In genomic region chr20:25197870-25198190, GRCh38 we compare ENCODE assay signal across 3 cellular contexts.
TF ChIP-seq lines count a peak whose summit lies in the region.

No MANE protein-coding gene starts in this region.

TF ChIP-seq in IMR-90, 13 proteins besides CTCF, POLR2A, EP300 and RAD21:
- TF ChIP-seq CHD1 (IDR thresholded peaks at IDR 0.05; ENCODE audit: low read depth, low read length) (no peak), FOS (IDR thresholded peaks at IDR 0.05; ENCODE audit: low read depth, low read length) (no peak), RFX5 (IDR thresholded peaks at IDR 0.05; ENCODE audit: low read depth, low read length) (no peak)

TF ChIP-seq in GM12878, 131 proteins besides CTCF, POLR2A, EP300 and RAD21:
- TF ChIP-seq SIX5 (IDR thresholded peaks at IDR 0.05; ENCODE audit: low read depth, low read length, severe bottlenecking) (no peak), SPI1 (IDR thresholded peaks at IDR 0.05; ENCODE audit: borderline replicate concordance, insufficient read depth, low read depth, low read length) (no peak), MEF2A (IDR thresholded peaks at IDR 0.05; ENCODE audit: insufficient read depth, low read depth, low read length) (no peak), ZZZ3 (IDR thresholded peaks at IDR 0.05; ENCODE audit: control insufficient read depth, insufficient read length, low read depth) (no peak)
TF ChIP-seq in GM12878: peak in this region for 0.

TF ChIP-seq in neural cell, 6 proteins besides CTCF, POLR2A, EP300 and RAD21:
- TF ChIP-seq POLR2AphosphoS5 (IDR thresholded peaks at IDR 0.05) = no peak
- TF ChIP-seq SMC3 (conservative IDR thresholded peaks at IDR 0.05; ENCODE audit: poor library complexity) = no peak
- no peak for TF ChIP-seq TAF1 (IDR thresholded peaks at IDR 0.05; ENCODE audit: low read depth)
- TF ChIP-seq MXI1 (conservative IDR thresholded peaks at IDR 0.05; ENCODE audit: poor library complexity, severe bottlenecking) = no peak
- TF ChIP-seq EZH2 (IDR thresholded peaks at IDR 0.05; ENCODE audit: borderline replicate concordance, insufficient read depth, low read length, poor library complexity, severe bottlenecking) = no peak
- TF ChIP-seq, protein P1, sequence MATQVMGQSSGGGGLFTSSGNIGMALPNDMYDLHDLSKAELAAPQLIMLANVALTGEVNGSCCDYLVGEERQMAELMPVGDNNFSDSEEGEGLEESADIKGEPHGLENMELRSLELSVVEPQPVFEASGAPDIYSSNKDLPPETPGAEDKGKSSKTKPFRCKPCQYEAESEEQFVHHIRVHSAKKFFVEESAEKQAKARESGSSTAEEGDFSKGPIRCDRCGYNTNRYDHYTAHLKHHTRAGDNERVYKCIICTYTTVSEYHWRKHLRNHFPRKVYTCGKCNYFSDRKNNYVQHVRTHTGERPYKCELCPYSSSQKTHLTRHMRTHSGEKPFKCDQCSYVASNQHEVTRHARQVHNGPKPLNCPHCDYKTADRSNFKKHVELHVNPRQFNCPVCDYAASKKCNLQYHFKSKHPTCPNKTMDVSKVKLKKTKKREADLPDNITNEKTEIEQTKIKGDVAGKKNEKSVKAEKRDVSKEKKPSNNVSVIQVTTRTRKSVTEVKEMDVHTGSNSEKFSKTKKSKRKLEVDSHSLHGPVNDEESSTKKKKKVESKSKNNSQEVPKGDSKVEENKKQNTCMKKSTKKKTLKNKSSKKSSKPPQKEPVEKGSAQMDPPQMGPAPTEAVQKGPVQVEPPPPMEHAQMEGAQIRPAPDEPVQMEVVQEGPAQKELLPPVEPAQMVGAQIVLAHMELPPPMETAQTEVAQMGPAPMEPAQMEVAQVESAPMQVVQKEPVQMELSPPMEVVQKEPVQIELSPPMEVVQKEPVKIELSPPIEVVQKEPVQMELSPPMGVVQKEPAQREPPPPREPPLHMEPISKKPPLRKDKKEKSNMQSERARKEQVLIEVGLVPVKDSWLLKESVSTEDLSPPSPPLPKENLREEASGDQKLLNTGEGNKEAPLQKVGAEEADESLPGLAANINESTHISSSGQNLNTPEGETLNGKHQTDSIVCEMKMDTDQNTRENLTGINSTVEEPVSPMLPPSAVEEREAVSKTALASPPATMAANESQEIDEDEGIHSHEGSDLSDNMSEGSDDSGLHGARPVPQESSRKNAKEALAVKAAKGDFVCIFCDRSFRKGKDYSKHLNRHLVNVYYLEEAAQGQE (IDR thresholded peaks at IDR 0.05; ENCODE audit: borderline replicate concordance) = no peak
